In genomic region chr9:128393171-128393761, GRCh38 we compare ENCODE assay signal across 19 cellular contexts. TPM values are rescaled to one million over a fixed set of nuclear protein-coding genes. Genes with fewer than 3 reads are reported as not detected.
DNase-seq lines count a peak whose midpoint lies in the region; ATAC-seq lines count a peak whose summit lies in the region.
"Had no signal": no experiment of that assay in that cellular context is flagged by ENCODE, and none has a peak within 500 bp of the region (broad histone marks: within the 10 kb centered on the region; RNA-seq: fewer than 3 reads in every experiment).

No MANE protein-coding gene starts in this region.

- no peak overlapping the region for H2AFZ ChIP-seq in neuronal stem cell (ENCODE audit: low read length)

- H2AK5ac ChIP-seq in neuronal stem cell (ENCODE audit: low read depth, low read length): no peak overlapping the region

- H3K27me3 Mint-ChIP-seq in CD8-positive, alpha-beta memory T cell: no peaks in the 10 kb centered on the region

- H2BK12ac ChIP-seq in neuronal stem cell (ENCODE audit: low read length): no peak overlapping the region

- peak overlapping the region; percentile 27; the same call in 1 of the 2 replicates for H3K9ac ChIP-seq in ES-I3 (ENCODE audit: low read depth, low read length)
- H3K9ac ChIP-seq in iPS-18a (ENCODE audit: low read length): peak overlapping the region; percentile 59
- H3K9ac ChIP-seq in neuronal stem cell (ENCODE audit: low read depth, low read length, poor library complexity): no peak overlapping the region

- POLR2A ChIA-PET in CD8-positive, alpha-beta memory T cell (lab: Charles Lee): no interaction called here

- no peak overlapping the region for H3K14ac ChIP-seq in neuronal stem cell (ENCODE audit: low read length)

- peaks cover 27% of the 10 kb centered on the region for H3K4me1 ChIP-seq in ES-I3 (ENCODE audit: insufficient read depth, low read length)
- peaks cover 61% of the 10 kb centered on the region for H3K4me1 ChIP-seq in iPS-18a (ENCODE audit: control insufficient read depth, low read depth, low read length)
- peaks cover 11 to 56% of the 10 kb centered on the region in 2 donors for H3K4me1 ChIP-seq in neuronal stem cell (ENCODE audit: control insufficient read depth in 2 of 2, insufficient read depth in 1 of 2, low read depth in 1 of 2, low read length in 2 of 2)
- H3K4me1 ChIP-seq in CD8-positive, alpha-beta memory T cell (ENCODE audit: insufficient read depth, low read length): no peaks in the 10 kb centered on the region
- H3K4me1 ChIP-seq: breast epithelium, foreskin keratinocyte, transverse colon had no signal

- H3K9me3 ChIP-seq in ES-I3 (ENCODE audit: control insufficient read depth, insufficient read depth, low read length) (no peaks in the 10 kb centered on the region), iPS-18a (ENCODE audit: control insufficient read depth, low read depth, low read length) (no peaks in the 10 kb centered on the region), neuronal stem cell (replicated peaks in 1 of 2; ENCODE audit: control insufficient read depth in 2 of 2, insufficient read depth in 1 of 2, low read depth in 1 of 2, low read length in 2 of 2) (peaks cover 0 to 3% of the 10 kb centered on the region in 2 donors)
- H3K9me3 ChIP-seq in CD8-positive, alpha-beta memory T cell (ENCODE audit: low read length): no peaks in the 10 kb centered on the region
- H3K9me3 ChIP-seq: breast epithelium, transverse colon had no signal

- peak overlapping the region; percentile 67 for H3K4me2 ChIP-seq in neuronal stem cell (ENCODE audit: insufficient read depth, low read length, poor library complexity, severe bottlenecking)

- no peak overlapping the region for H2BK5ac ChIP-seq in neuronal stem cell (ENCODE audit: low read length)

- no peaks in the 10 kb centered on the region for H3K9me3 Mint-ChIP-seq in CD8-positive, alpha-beta memory T cell
- H3K9me3 Mint-ChIP-seq: activated naive CD4-positive, alpha-beta T cell treated with anti-CD3 and anti-CD28 coated beads for 36 hours had no signal

- H3K4me3 ChIP-seq in iPS-18a (ENCODE audit: low read length): peak overlapping the region; percentile 59
- peak overlapping the region in 1 of 2 donors; percentile 93 for H3K4me3 ChIP-seq in neuronal stem cell (ENCODE audit: low read length in 2 of 2)
- H3K4me3 ChIP-seq in CD8-positive, alpha-beta memory T cell (ENCODE audit: low read length): no peak overlapping the region
- H3K4me3 ChIP-seq: breast epithelium, transverse colon had no signal

- peaks cover 4 to 47% (median 6%) of the 10 kb centered on the region in 3 donors for H3K36me3 Mint-ChIP-seq in CD8-positive, alpha-beta memory T cell

- no peak overlapping the region for H3K27ac ChIP-seq in iPS-18a (ENCODE audit: low read length)
- H3K27ac ChIP-seq in neuronal stem cell (replicated peaks; ENCODE audit: low read length): no peak overlapping the region
- no peak overlapping the region for H3K27ac ChIP-seq in CD8-positive, alpha-beta memory T cell (ENCODE audit: low read depth, low read length)
- H3K27ac ChIP-seq: breast epithelium, foreskin keratinocyte, transverse colon had no signal

- H3K79me1 ChIP-seq in neuronal stem cell (ENCODE audit: low read depth, low read length): no peaks in the 10 kb centered on the region

- H4K91ac ChIP-seq in neuronal stem cell (ENCODE audit: low read depth, low read length, poor library complexity): no peak overlapping the region

- H3K4me1 Mint-ChIP-seq in CD8-positive, alpha-beta memory T cell: peaks cover 0 to 6% (median 2%) of the 10 kb centered on the region in 3 donors

- H3K36me3 ChIP-seq in ES-I3 (ENCODE audit: insufficient read depth, low read length): no peaks in the 10 kb centered on the region
- H3K36me3 ChIP-seq in iPS-18a (ENCODE audit: control insufficient read depth, low read depth, low read length): peaks cover 13% of the 10 kb centered on the region
- H3K36me3 ChIP-seq in neuronal stem cell (replicated peaks in 1 of 2; ENCODE audit: control insufficient read depth in 2 of 2, insufficient read depth in 2 of 2, low read length in 2 of 2): peaks cover 8 to 44% of the 10 kb centered on the region in 2 donors
- H3K36me3 ChIP-seq in CD8-positive, alpha-beta memory T cell (ENCODE audit: insufficient read depth, low read length): peaks cover 17% of the 10 kb centered on the region

- no peak overlapping the region for H4K8ac ChIP-seq in neuronal stem cell (ENCODE audit: low read depth, low read length)

- H3K27me3 ChIP-seq in iPS-18a (ENCODE audit: control insufficient read depth, insufficient read depth, low read length) (peaks cover 100% of the 10 kb centered on the region), neuronal stem cell (ENCODE audit: control insufficient read depth in 3 of 3, insufficient read depth in 3 of 3, low read depth in 1 of 3, low read length in 3 of 3) (peaks cover 0 to 94% (median 30%) of the 10 kb centered on the region in 3 experiments)
- H3K27me3 ChIP-seq in CD8-positive, alpha-beta memory T cell (ENCODE audit: insufficient read depth, low read length, poor library complexity, severe bottlenecking): no peaks in the 10 kb centered on the region
- H3K27me3 ChIP-seq: breast epithelium had no signal

- H3K4me3 Mint-ChIP-seq in CD8-positive, alpha-beta memory T cell: no peak overlapping the region
- H3K4me3 Mint-ChIP-seq: activated naive CD4-positive, alpha-beta T cell treated with anti-CD3 and anti-CD28 coated beads for 36 hours had no signal

- CTCF ChIA-PET in CD8-positive, alpha-beta memory T cell (lab: Charles Lee): no interaction called here

- ATAC-seq in GM21576 (IDR thresholded peaks at IDR 0.05; ENCODE audit: unreplicated experiment): no peak
- ATAC-seq: activated CD4-positive, CD25-positive, alpha-beta regulatory T cell treated with anti-CD3 and anti-CD28 coated beads, Interleukin-2, amount 50 U/mL, for 24 hours; foreskin keratinocyte had no signal

- no peak overlapping the region for H3K23ac ChIP-seq in neuronal stem cell (ENCODE audit: low read depth, low read length, poor library complexity)

- no peak overlapping the region for H3K4ac ChIP-seq in neuronal stem cell (ENCODE audit: low read length)

- no CpG with 5 or more reads among the region's 53 CpGs for WGBS in neuronal stem cell (ENCODE audit: extremely low coverage in 2 of 2, insufficient read length in 2 of 2, insufficient replicate concordance in 1 of 2), 2 donors

- H3K18ac ChIP-seq in neuronal stem cell (ENCODE audit: low read length): peak overlapping the region; percentile 95

- no peak overlapping the region for H2BK15ac ChIP-seq in neuronal stem cell (ENCODE audit: low read length)

- no peak overlapping the region for H2BK120ac ChIP-seq in neuronal stem cell (ENCODE audit: low read depth, low read length)

- H3K27ac Mint-ChIP-seq in CD8-positive, alpha-beta memory T cell: no peak overlapping the region
- H3K27ac Mint-ChIP-seq: activated naive CD4-positive, alpha-beta T cell treated with anti-CD3 and anti-CD28 coated beads for 36 hours had no signal

- peak; percentile 55 for DNase-seq in astrocyte of the hippocampus (ENCODE audit: low read depth, low spot score)
- peak; percentile 70 for DNase-seq in neuronal stem cell (ENCODE audit: low spot score)
- DNase-seq in SK-N-DZ (ENCODE audit: low spot score): no peak
- no peak for DNase-seq in foreskin melanocyte
- DNase-seq in CD8-positive, alpha-beta memory T cell: no peak
- DNase-seq: activated CD8-positive, alpha-beta memory T cell treated with anti-CD3 and anti-CD28 coated beads, Interleukin-2, amount 50 U/mL, for 4 hours; activated naive CD4-positive, alpha-beta T cell treated with anti-CD3 and anti-CD28 coated beads for 36 hours; COR-L47; foreskin keratinocyte; GF-D8; left cardiac atrium; MM.1S; NCI-H748 treated with DMSO at 0.1 percent for 48 hours; transverse colon had no signal

RNA-seq across cellular contexts. Expression of gene URM1, which starts 22.1 kb away (rescaled TPM):
- polyA plus RNA-seq in neuronal stem cell (2013, experiment 1 of 2): 28.4 TPM
- 24.9 TPM for polyA plus RNA-seq in neuronal stem cell (2013, experiment 2 of 2)
- polyA plus RNA-seq in SK-N-DZ (2014; cell fraction: cytosol; rRNA removed): 62.2 and 79.0 TPM in 2 replicates
- polyA plus RNA-seq in SK-N-DZ (2014; cell fraction: nucleus; rRNA removed): 53.9 and 93.5 TPM in 2 replicates
- total RNA-seq in CD8-positive, alpha-beta memory T cell: 100 to 1,000 TPM; 100 to 108 TPM
- polyA plus RNA-seq in CD8-positive, alpha-beta memory T cell: 56.3 TPM

RNA-seq across cellular contexts. Expression of gene CERCAM, which starts 27.4 kb away (rescaled TPM):
- polyA plus RNA-seq in neuronal stem cell (2013, experiment 1 of 2): 0.70 TPM
- 0.76 TPM for polyA plus RNA-seq in neuronal stem cell (2013, experiment 2 of 2)
- polyA plus RNA-seq in SK-N-DZ (2014; cell fraction: cytosol; rRNA removed): 17.3 and 17.5 TPM in 2 replicates
- polyA plus RNA-seq in SK-N-DZ (2014; cell fraction: nucleus; rRNA removed): 25.4 and 37.9 TPM in 2 replicates
- 1 to 10 TPM; 1.9 to 2.6 TPM for total RNA-seq in CD8-positive, alpha-beta memory T cell
- 1.1 TPM for polyA plus RNA-seq in CD8-positive, alpha-beta memory T cell

RNA-seq across cellular contexts. Expression of gene SLC27A4, which starts 52.9 kb away (rescaled TPM):
- polyA plus RNA-seq in neuronal stem cell (2013, experiment 1 of 2): 6.1 TPM
- 5.4 TPM for polyA plus RNA-seq in neuronal stem cell (2013, experiment 2 of 2)
- 25.5 and 27.0 TPM in 2 replicates for polyA plus RNA-seq in SK-N-DZ (2014; cell fraction: cytosol; rRNA removed)
- polyA plus RNA-seq in SK-N-DZ (2014; cell fraction: nucleus; rRNA removed): 18.5 and 20.6 TPM in 2 replicates
- total RNA-seq in CD8-positive, alpha-beta memory T cell: 10 to 100 TPM; 41.2 to 46.0 TPM
- polyA plus RNA-seq in CD8-positive, alpha-beta memory T cell: 11.2 TPM

Comparison
In these comparisons a context has a peak if more than half of its experiments do, and no peak if none do; other contexts are left out.
1. DNase-seq: peak in astrocyte of the hippocampus (single experiment) and neuronal stem cell (single experiment); none in SK-N-DZ (single experiment), foreskin melanocyte (single experiment) and CD8-positive, alpha-beta memory T cell (0 of 5).